Comparison of ENCODE assay signal across 18 cellular contexts in genomic region chr1:28720376-28720775, GRCh38. TPM values are rescaled to one million over a fixed set of nuclear protein-coding genes. Genes with fewer than 3 reads are reported as not detected.
A peak's percentile ranks its signal among the peaks of the same experiment; 100 is the strongest.
DNase-seq lines count a peak whose midpoint lies in the region; ATAC-seq, FAIRE-seq and TF ChIP-seq lines count a peak whose summit lies in the region.
"Had no signal": no experiment of that assay in that cellular context is flagged by ENCODE, and none has a peak within 500 bp of the region (broad histone marks: within the 10 kb centered on the region; RNA-seq: fewer than 3 reads in every experiment).

No MANE protein-coding gene starts in this region.

- H3K4me1 ChIP-seq in H9 (ENCODE audit: insufficient read depth, low read length) (0 out of 2 replicates have a peak, but pooled peaks cover 4% of the 10 kb centered on the region), H1 (replicated peaks in 1 of 4; ENCODE audit: control insufficient read depth in 3 of 4, insufficient read depth in 4 of 4, low read length in 3 of 4) (no peaks in the 10 kb centered on the region), neural progenitor cell (peaks cover 7% of the 10 kb centered on the region), lower lobe of right lung (no peaks in the 10 kb centered on the region), mammary epithelial cell (ENCODE audit: insufficient read depth, low read length) (no peaks in the 10 kb centered on the region)
- H3K4me1 ChIP-seq: HAP-1 had no signal

- TF ChIP-seq RAD21 in H1 (IDR thresholded peaks at IDR 0.05 in 1 of 2, conservative IDR thresholded peaks at IDR 0.05 in 1 of 2; ENCODE audit: low read depth in 2 of 2, low read length in 2 of 2) = no peak

- no peak overlapping the region for H4K91ac ChIP-seq in H9 (ENCODE audit: insufficient read length, low read depth, low read length)
- no peak overlapping the region for H4K91ac ChIP-seq in H1 (replicated peaks; ENCODE audit: insufficient read length, low read length)

- H3K56ac ChIP-seq in H9 (ENCODE audit: insufficient read length, low read depth, low read length) (no peak overlapping the region), H1 (replicated peaks; ENCODE audit: insufficient read length, low read depth, low read length) (no peak overlapping the region)

- H3K9me3 Mint-ChIP-seq in H9 (no peaks in the 10 kb centered on the region), neural progenitor cell (no peaks in the 10 kb centered on the region)
- H3K9me3 Mint-ChIP-seq: CD4-positive, CD25-positive, alpha-beta regulatory T cell; HFFc6 had no signal

- DNase-seq in H9 (no peak), H1 (ENCODE audit: low read depth in 1 of 2, low spot score in 2 of 2) (no peak), neural progenitor cell (ENCODE audit: low spot score) (no peak), NCI-H524 (lab: John Stamatoyannopoulos, UW) (no peak), lower lobe of right lung (no peak), mammary epithelial cell (no peak)
- no peak for DNase-seq in activated CD4-positive, alpha-beta T cell treated with anti-CD3 and anti-CD28 coated beads, Interleukin-2, amount 50 U/mL, for 48 hours
- DNase-seq: ACHN; Calu3; CD4-positive, CD25-positive, alpha-beta regulatory T cell; DMS 273 treated with DMSO at 0.1 percent for 48 hours; GM23248; HFFc6 had no signal

- H3K9ac ChIP-seq in H9 (ENCODE audit: extremely low read depth, insufficient read length, low read length) (no peak overlapping the region), H1 (replicated peaks in 1 of 4; ENCODE audit: extremely low read depth in 1 of 4, low read depth in 3 of 4, low read length in 3 of 4) (no peak overlapping the region), neural progenitor cell (no peak overlapping the region), mammary epithelial cell (ENCODE audit: insufficient read depth, low read length) (no peak overlapping the region)
- H3K9ac ChIP-seq: BLaER1 treated with 17β-estradiol and CSF1 and Interleukin-3, amounts not matched to agents 10 nM and 100 nM; GM23248 had no signal

- dilution Hi-C loops in mammary epithelial cell (cut with HindIII; ENCODE audit: low sequenced_read_pairs) = no loop called here

- peaks cover 9% of the 10 kb centered on the region for H3F3A ChIP-seq in neural progenitor cell (ENCODE audit: low read depth)

- no peak overlapping the region for H3K4me3 Mint-ChIP-seq in H9
- no peak overlapping the region for H3K4me3 Mint-ChIP-seq in neural progenitor cell
- H3K4me3 Mint-ChIP-seq: CD4-positive, CD25-positive, alpha-beta regulatory T cell; HFFc6 had no signal

- H2BK120ac ChIP-seq in H9 (ENCODE audit: low read depth, low read length, poor library complexity, severe bottlenecking) (no peak overlapping the region), H1 (replicated peaks; ENCODE audit: low read depth, low read length) (no peak overlapping the region)

- H2BK5ac ChIP-seq in H9 (ENCODE audit: insufficient read length, low read length) (no peak overlapping the region), H1 (ENCODE audit: low read depth, low read length) (no peak overlapping the region)

- H3K23me2 ChIP-seq in H9 (ENCODE audit: insufficient read length, low read depth, low read length, poor library complexity, severe bottlenecking) = no peaks in the 10 kb centered on the region
- H3K23me2 ChIP-seq in H1 (ENCODE audit: low read depth, low read length) = no peaks in the 10 kb centered on the region

- H3K4me2 ChIP-seq in H9 (ENCODE audit: insufficient read depth, insufficient read length, low read length) = no peak overlapping the region
- H3K4me2 ChIP-seq in H1 (ENCODE audit: insufficient read depth in 1 of 2, low read depth in 2 of 2, low read length in 2 of 2) = no peak overlapping the region
- H3K4me2 ChIP-seq in neural progenitor cell = no peak overlapping the region
- H3K4me2 ChIP-seq in mammary epithelial cell (ENCODE audit: insufficient read depth, low read depth, low read length) = no peak overlapping the region
- H3K4me2 ChIP-seq: BLaER1 treated with 17β-estradiol and CSF1 and Interleukin-3, amounts not matched to agents 10 nM and 100 nM had no signal

- no peaks in the 10 kb centered on the region for H3K79me2 ChIP-seq in H9 (ENCODE audit: insufficient read depth, low read length)
- no peaks in the 10 kb centered on the region for H3K79me2 ChIP-seq in H1 (ENCODE audit: control insufficient read depth in 1 of 2, insufficient read depth in 2 of 2, low read length in 2 of 2)
- no peaks in the 10 kb centered on the region for H3K79me2 ChIP-seq in neural progenitor cell (ENCODE audit: low read depth)
- no peaks in the 10 kb centered on the region for H3K79me2 ChIP-seq in mammary epithelial cell (ENCODE audit: insufficient read depth, low read length)

- H2BK12ac ChIP-seq in H9 (ENCODE audit: insufficient read length, low read depth, low read length) (no peak overlapping the region), H1 (ENCODE audit: low read depth, low read length) (no peak overlapping the region)

- no CpG with 5 or more reads among the region's 5 CpGs for WGBS in H9 (ENCODE audit: extremely low coverage, insufficient read length, low lambda C conversion rate)
- WGBS in H1 (ENCODE audit: extremely low coverage in 1 of 2, insufficient coverage in 1 of 2, insufficient read length in 1 of 2, insufficient replicate concordance in 2 of 2, low coverage in 1 of 2, low lambda C conversion rate in 2 of 2, missing lambda C conversion rate in 1 of 2), 2 experiments = 89% methylated on average over 5 of the region's 5 CpGs; no CpG with 5 or more reads in 1 of the 2 experiments
- 19% methylated on average over 5 of the region's 5 CpGs for WGBS in mammary epithelial cell (ENCODE audit: low coverage, missing lambda C conversion rate)

- H3K4ac ChIP-seq in H9 (ENCODE audit: low read depth, low read length) = no peak overlapping the region
- no peak overlapping the region for H3K4ac ChIP-seq in H1 (replicated peaks; ENCODE audit: insufficient read length, low read depth, low read length)

- H3K4me1 Mint-ChIP-seq in H9 (peaks cover 9 to 18% of the 10 kb centered on the region in 2 experiments), neural progenitor cell (no peaks in the 10 kb centered on the region)

- no peaks in the 10 kb centered on the region for H3K27me3 Mint-ChIP-seq in H9 (ENCODE audit: low read depth)
- H3K27me3 Mint-ChIP-seq in neural progenitor cell (ENCODE audit: insufficient read depth, low read depth) = peaks cover 2% of the 10 kb centered on the region
- H3K27me3 Mint-ChIP-seq: CD4-positive, CD25-positive, alpha-beta regulatory T cell had no signal

- CTCF ChIA-PET in H1 (lab: Charles Lee; ENCODE audit: partially characterized antibody) = no interaction called here
- CTCF ChIA-PET in mammary epithelial cell (lab: Charles Lee; ENCODE audit: low non-redundant PET) = no interaction called here

- H3T11ph ChIP-seq in H9 (ENCODE audit: low read length) = no peak overlapping the region

- H3K27ac ChIP-seq in 22Rv1 (peak overlapping the region; percentile 78), H9 (ENCODE audit: insufficient read length, low read depth, low read length) (no peak overlapping the region), H1 (ENCODE audit: low read depth, low read length) (no peak overlapping the region), neural progenitor cell (no peak overlapping the region), lower lobe of right lung (no peak overlapping the region), mammary epithelial cell (ENCODE audit: insufficient read depth, low read depth, low read length) (no peak overlapping the region)
- H3K27ac ChIP-seq: BLaER1 treated with 17β-estradiol and CSF1 and Interleukin-3, amounts not matched to agents 10 nM and 100 nM; GM23248; HL-60 had no signal

- H3K9me3 ChIP-seq in H9 (ENCODE audit: control insufficient read depth, low read depth, low read length) (no peaks in the 10 kb centered on the region), H1 (ENCODE audit: insufficient read depth in 2 of 2, low read depth in 1 of 2, low read length in 1 of 2) (no peaks in the 10 kb centered on the region), neural progenitor cell (ENCODE audit: low read depth) (no peaks in the 10 kb centered on the region), lower lobe of right lung (no peaks in the 10 kb centered on the region), mammary epithelial cell (replicated peaks; ENCODE audit: insufficient read depth, low read length) (no peaks in the 10 kb centered on the region)
- H3K9me3 ChIP-seq: HAP-1 had no signal

- H3K79me1 ChIP-seq in H9 (ENCODE audit: insufficient read depth, low read depth, low read length, poor library complexity, severe bottlenecking) (no peaks in the 10 kb centered on the region), H1 (ENCODE audit: low read depth, low read length) (no peaks in the 10 kb centered on the region)

- no peaks in the 10 kb centered on the region for H3K27me3 ChIP-seq in H9 (ENCODE audit: insufficient read depth, low read length)
- no peaks in the 10 kb centered on the region for H3K27me3 ChIP-seq in H1 (replicated peaks in 1 of 4; ENCODE audit: control insufficient read depth in 3 of 4, extremely low read depth in 1 of 4, insufficient read depth in 3 of 4, low read length in 3 of 4)
- H3K27me3 ChIP-seq in neural progenitor cell = no peaks in the 10 kb centered on the region
- H3K27me3 ChIP-seq in lower lobe of right lung (ENCODE audit: low read depth) = no peaks in the 10 kb centered on the region
- no peaks in the 10 kb centered on the region for H3K27me3 ChIP-seq in mammary epithelial cell (ENCODE audit: insufficient read depth, low read length)
- H3K27me3 ChIP-seq: BLaER1 treated with 17β-estradiol and CSF1 and Interleukin-3, amounts not matched to agents 10 nM and 100 nM had no signal

- H3K36me3 ChIP-seq in H1 (ENCODE audit: control insufficient read depth in 2 of 4, insufficient read depth in 4 of 4, low read length in 3 of 4) = peaks cover 0 to 3% (median 0%) of the 10 kb centered on the region in 4 experiments; a peak in 2 of 8 replicates
- no peaks in the 10 kb centered on the region for H3K36me3 ChIP-seq in neural progenitor cell
- peaks cover 3% of the 10 kb centered on the region for H3K36me3 ChIP-seq in lower lobe of right lung
- H3K36me3 ChIP-seq in mammary epithelial cell (ENCODE audit: insufficient read depth, low read length) = no peaks in the 10 kb centered on the region
- H3K36me3 ChIP-seq: HAP-1 had no signal

- H4K20me1 ChIP-seq in H9 (ENCODE audit: control insufficient read depth, insufficient read depth, insufficient read length) (no peaks in the 10 kb centered on the region), H1 (replicated peaks in 1 of 2; ENCODE audit: control insufficient read depth in 1 of 2, insufficient read depth in 2 of 2, low read length in 2 of 2) (no peaks in the 10 kb centered on the region), neural progenitor cell (ENCODE audit: low read depth) (no peaks in the 10 kb centered on the region), mammary epithelial cell (ENCODE audit: insufficient read depth, low read length) (no peaks in the 10 kb centered on the region)
- H4K20me1 ChIP-seq: BLaER1 treated with 17β-estradiol and CSF1 and Interleukin-3, amounts not matched to agents 10 nM and 100 nM had no signal

- H3K4me3 ChIP-seq in H1 (ENCODE audit: extremely low read depth in 1 of 4, insufficient read depth in 2 of 4, low read depth in 3 of 4, low read length in 4 of 4) (no peak overlapping the region), neural progenitor cell (no peak overlapping the region), lower lobe of right lung (no peak overlapping the region), mammary epithelial cell (replicated peaks in 1 of 3; ENCODE audit: insufficient read depth in 1 of 3, low read depth in 2 of 3, low read length in 3 of 3) (no peak overlapping the region)
- H3K4me3 ChIP-seq: BLaER1 treated with 17β-estradiol and CSF1 and Interleukin-3, amounts not matched to agents 10 nM and 100 nM; GM12878; GM23248; HAP-1 had no signal

- H2BK15ac ChIP-seq in H9 (ENCODE audit: low read depth, low read length) (no peak overlapping the region), H1 (ENCODE audit: low read length) (0 out of 2 replicates have a peak overlapping the region, but pooled peaks have one; percentile 46)

- no TSS peak for BruUV-seq in mammary epithelial cell (replicated peaks; lab: Mats Ljungman, UMichigan)

- TF ChIP-seq CTCF in 22Rv1 (IDR thresholded peaks at IDR 0.05) = no peak
- no peak for TF ChIP-seq CTCF in H9 (conservative IDR thresholded peaks at IDR 0.05)
- no peak for TF ChIP-seq CTCF in H1 (IDR thresholded peaks at IDR 0.05; ENCODE audit: control extremely low read depth in 1 of 3, insufficient read depth in 1 of 3, low read depth in 1 of 3, low read length in 3 of 3)
- no peak for TF ChIP-seq CTCF in neural progenitor cell (IDR thresholded peaks at IDR 0.05)
- TF ChIP-seq CTCF in lower lobe of right lung (IDR thresholded peaks at IDR 0.05) = no peak
- no peak for TF ChIP-seq CTCF in mammary epithelial cell (conservative IDR thresholded peaks at IDR 0.05 in 1 of 2, IDR thresholded peaks at IDR 0.05 in 1 of 2; ENCODE audit: extremely low read depth in 1 of 2, insufficient read depth in 1 of 2, low read depth in 1 of 2, low read length in 2 of 2)

- no peak overlapping the region for H2AFZ ChIP-seq in H9 (ENCODE audit: low read length)
- no peak overlapping the region for H2AFZ ChIP-seq in H1 (ENCODE audit: low read length)
- H2AFZ ChIP-seq in neural progenitor cell (replicated peaks) = no peak overlapping the region
- H2AFZ ChIP-seq in mammary epithelial cell (ENCODE audit: low read depth, low read length) = no peak overlapping the region
- H2AFZ ChIP-seq: GM23248 had no signal

- no peak for FAIRE-seq in H1 (lab: Jason Lieb, UNC)
- FAIRE-seq: GM12878 had no signal

- POLR2A ChIA-PET in H1 (lab: Charles Lee; ENCODE audit: partially characterized antibody) = interaction anchor here (0.6 to 13.5 kb wide), 3 partner anchors 18 to 145 kb away, joined by 3 to 185 read pairs (median 3); partner anchors contain the start of gene YTHDF2

- H3K18ac ChIP-seq in H9 (ENCODE audit: insufficient read length, low read depth, low read length) = peak overlapping the region; percentile 21
- H3K18ac ChIP-seq in H1 (ENCODE audit: extremely low read depth, low read length) = no peak overlapping the region

- H4K8ac ChIP-seq in H9 (replicated peaks; ENCODE audit: insufficient read length, low read depth, low read length) (no peak overlapping the region), H1 (ENCODE audit: extremely low read depth, insufficient read depth, low read length) (no peak overlapping the region)

- intact Hi-C loops in lower lobe of right lung (cut with DNase I) = no loop called here
- intact Hi-C loops in mammary epithelial cell (cut with micrococcal nuclease) = no loop called here

- no peak for TF ChIP-seq EP300 in H1 (IDR thresholded peaks at IDR 0.05; ENCODE audit: borderline replicate concordance in 1 of 2, low read depth in 2 of 2, low read length in 2 of 2)

- in situ Hi-C loops in mammary epithelial cell (cut with MboI; ENCODE audit: low sequenced_read_pairs in 2 of 2) = no loop called here

- H3K23ac ChIP-seq in H9 (ENCODE audit: insufficient read length, low read depth, low read length) (no peak overlapping the region), H1 (ENCODE audit: insufficient read length) (no peak overlapping the region)

- H2BK20ac ChIP-seq in H9 (ENCODE audit: low read depth, low read length, poor library complexity, severe bottlenecking) (no peak overlapping the region), H1 (ENCODE audit: low read length) (no peak overlapping the region)

- peaks cover 0 to 6% (median 0%) of the 10 kb centered on the region in 3 experiments; a peak in 2 of 7 replicates for H3K36me3 Mint-ChIP-seq in H9 (ENCODE audit: insufficient read depth in 1 of 3, low read depth in 3 of 3)
- H3K36me3 Mint-ChIP-seq in neural progenitor cell = peaks cover 2% of the 10 kb centered on the region
- H3K36me3 Mint-ChIP-seq: CD4-positive, CD25-positive, alpha-beta regulatory T cell had no signal

- H3K27ac Mint-ChIP-seq in H9 (peak overlapping the region in 2 of 3 experiments; percentile 34 to 53; a peak in 3 of 7 replicates), neural progenitor cell (peak overlapping the region; percentile 66)
- H3K27ac Mint-ChIP-seq: CD4-positive, CD25-positive, alpha-beta regulatory T cell; HFFc6 had no signal

- H3K14ac ChIP-seq in H9 (ENCODE audit: insufficient read depth, low read length) (no peak overlapping the region), H1 (ENCODE audit: insufficient read length) (no peak overlapping the region)

- H4K5ac ChIP-seq in H9 (ENCODE audit: insufficient read length, low read depth, low read length) (no peak overlapping the region), H1 (ENCODE audit: insufficient read length, low read depth, low read length) (no peak overlapping the region)

- no peak for TF ChIP-seq POLR2A in H1 (IDR thresholded peaks at IDR 0.05; ENCODE audit: control extremely low read depth in 1 of 2, low read depth in 2 of 2, low read length in 2 of 2)

- H2AK5ac ChIP-seq in H9 (ENCODE audit: insufficient read length, low read length) (no peak overlapping the region), H1 (ENCODE audit: low read depth, low read length) (no peak overlapping the region)

- ATAC-seq in lower lobe of right lung = no peak
- ATAC-seq: GM12878 had no signal

RNA-seq across cellular contexts. Expression of gene YTHDF2, which starts 16.4 kb away (rescaled TPM):
- total RNA-seq in H9 (2021) = 196 and 200 TPM in 2 replicates
- total RNA-seq in H1 (2021; fragmentation: NEBNext Ultra II Directional; extraction: Animal tissue kit (Norgen Biotek cat#: 25700)) = 159 and 164 TPM in 2 replicates
- 101 and 128 TPM in 2 replicates for polyA plus RNA-seq in H1 (2011; rRNA removed)
- 129 TPM for polyA plus RNA-seq in H1 (2011; cell fraction: cytosol; rRNA removed)
- 112 TPM for polyA plus RNA-seq in H1 (2011; cell fraction: nucleus; rRNA removed)
- polyA plus RNA-seq in H1 (2012, experiment 1 of 2) = 109 to 132 TPM (median 128 TPM) in 4 replicates
- polyA plus RNA-seq in H1 (2012, experiment 2 of 2) = 24.3 TPM
- polyA plus RNA-seq in H1 (2013, experiment 1 of 2) = 108 TPM
- polyA plus RNA-seq in H1 (2013, experiment 2 of 2) = 102 TPM
- 268 and 387 TPM in 2 replicates for polyA minus RNA-seq in H1 (2011; rRNA and poly(A)+ RNA removed)
- 130 TPM for polyA minus RNA-seq in H1 (2011; cell fraction: cytosol; rRNA and poly(A)+ RNA removed)
- 132 TPM for polyA minus RNA-seq in H1 (2011; cell fraction: nucleus; rRNA and poly(A)+ RNA removed)
- 107 and 120 TPM in 2 replicates for total RNA-seq in neural progenitor cell (ENCODE audit: low replicate concordance)
- total RNA-seq in lower lobe of right lung = 70.9 TPM
- 10 to 100 TPM; 75.8 to 84.7 TPM for total RNA-seq in mammary epithelial cell
- 73.4 TPM for polyA plus RNA-seq in mammary epithelial cell
- 115 TPM for polyA minus RNA-seq in mammary epithelial cell

RNA-seq across cellular contexts. Expression of gene GMEB1, which starts 51.8 kb away (rescaled TPM):
- total RNA-seq in H9 (2021) (17.0 and 17.1 TPM in 2 replicates), neural progenitor cell (ENCODE audit: low replicate concordance) (12.1 and 16.1 TPM in 2 replicates), lower lobe of right lung (14.2 TPM), mammary epithelial cell (10 to 100 TPM; 10.1 to 11.0 TPM)
- total RNA-seq in H1 (2021; fragmentation: NEBNext Ultra II Directional; extraction: Animal tissue kit (Norgen Biotek cat#: 25700)) = 26.2 and 28.1 TPM in 2 replicates
- polyA plus RNA-seq in H1 (2011; rRNA removed) (10.9 and 13.3 TPM in 2 replicates), mammary epithelial cell (8.2 TPM)
- polyA plus RNA-seq in H1 (2011; cell fraction: cytosol; rRNA removed) = 12.0 TPM
- 12.3 TPM for polyA plus RNA-seq in H1 (2011; cell fraction: nucleus; rRNA removed)
- 16.2 to 18.6 TPM (median 17.5 TPM) in 4 replicates for polyA plus RNA-seq in H1 (2012, experiment 1 of 2)
- 5.4 TPM for polyA plus RNA-seq in H1 (2012, experiment 2 of 2)
- polyA plus RNA-seq in H1 (2013, experiment 1 of 2) = 12.8 TPM
- 12.9 TPM for polyA plus RNA-seq in H1 (2013, experiment 2 of 2)
- polyA minus RNA-seq in H1 (2011; rRNA and poly(A)+ RNA removed) = 30.7 and 36.4 TPM in 2 replicates
- 10.3 TPM for polyA minus RNA-seq in H1 (2011; cell fraction: cytosol; rRNA and poly(A)+ RNA removed)
- polyA minus RNA-seq in H1 (2011; cell fraction: nucleus; rRNA and poly(A)+ RNA removed) = 8.9 TPM
- polyA minus RNA-seq in mammary epithelial cell = 13.9 TPM
